Comparison of ENCODE assay signal across 13 cellular contexts in the genomic region with DNA sequence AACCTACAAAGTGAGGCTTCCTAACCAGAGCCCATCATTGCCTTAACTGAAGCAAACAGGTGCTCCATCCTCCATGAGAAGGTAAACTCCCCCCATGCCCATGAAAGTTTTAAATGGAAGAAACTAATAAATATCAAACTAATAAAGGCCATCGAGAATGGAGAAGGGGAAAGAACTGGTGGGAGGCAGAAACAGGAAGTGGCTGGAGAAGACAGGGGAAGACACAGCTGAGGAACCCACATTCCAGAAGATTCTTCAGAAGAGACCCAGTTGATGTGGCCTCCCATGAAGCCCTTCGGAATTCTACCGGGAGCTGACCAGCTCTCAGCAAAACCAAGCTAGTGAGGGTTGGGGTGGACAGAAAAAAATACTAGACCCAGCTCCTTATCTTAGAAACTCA. TPM values are rescaled to one million over a fixed set of nuclear protein-coding genes. Genes with fewer than 3 reads are reported as not detected.
DNase-seq lines count a peak whose midpoint lies in the region; ATAC-seq, FAIRE-seq and TF ChIP-seq lines count a peak whose summit lies in the region.
"Had no signal": no experiment of that assay in that cellular context is flagged by ENCODE, and none has a peak within 500 bp of the region (broad histone marks: within the 10 kb centered on the region; RNA-seq: fewer than 3 reads in every experiment).

No MANE protein-coding gene starts in this region.

- intact Hi-C loops in OCI-LY7 (cut with micrococcal nuclease; ENCODE audit: unreplicated experiment) (no loop called here), kidney (cut with DNase I) (no loop called here)

- no peaks in the 10 kb centered on the region for H3K27me3 ChIP-seq in thoracic aorta (replicated peaks; ENCODE audit: insufficient read depth)
- H3K27me3 ChIP-seq in BE2C: no peaks in the 10 kb centered on the region

- no peak for DNase-seq in activated CD8-positive, alpha-beta memory T cell treated with anti-CD3 and anti-CD28 coated beads, Interleukin-2, amount 10 ng/mL, durations not matched to agents 7 days and 5 days
- no peak for DNase-seq in activated CD8-positive, alpha-beta memory T cell treated with anti-CD3 and anti-CD28 coated beads, Interleukin-2, amount 50 U/mL, for 48 hours
- DNase-seq in OCI-LY7 (ENCODE audit: low spot score) (no peak), kidney (no peak), thoracic aorta (ENCODE audit: low spot score) (no peak), BE2C (no peak), NCI-H526 treated with DMSO at 0.1 percent for 48 hours (lab: John Stamatoyannopoulos, UW) (no peak), mesothelial cell of epicardium (ENCODE audit: low spot score in 2 of 2, unreplicated experiment in 2 of 2) (no peak)
- DNase-seq: head of caudate nucleus, left cardiac atrium, NCI-H1694 treated with DMSO at 0.1 percent for 48 hours, NCI-H748 treated with DMSO at 0.1 percent for 48 hours, SHP77 had no signal

- H3K4me3 ChIP-seq in OCI-LY7 (ENCODE audit: low read depth, low read length, poor library complexity, severe bottlenecking) (no peak overlapping the region), kidney (ENCODE audit: low read length in 2 of 2) (no peak overlapping the region), thoracic aorta (no peak overlapping the region), BE2C (ENCODE audit: low read depth, low read length) (no peak overlapping the region)

- peaks cover 69% of the 10 kb centered on the region for H3K4me1 Mint-ChIP-seq in activated CD8-positive, alpha-beta memory T cell treated with anti-CD3 and anti-CD28 coated beads, Interleukin-2, amount 10 ng/mL, durations not matched to agents 7 days and 5 days
- H3K4me1 Mint-ChIP-seq in mesothelial cell of epicardium: peaks cover 27% of the 10 kb centered on the region

- peaks cover 5% of the 10 kb centered on the region; the same call in 1 of the 2 replicates for H3K79me2 ChIP-seq in OCI-LY7 (ENCODE audit: insufficient read depth, low read depth, low read length)

- H3K27me3 Mint-ChIP-seq in activated CD8-positive, alpha-beta memory T cell treated with anti-CD3 and anti-CD28 coated beads, Interleukin-2, amount 10 ng/mL, durations not matched to agents 7 days and 5 days: no peaks in the 10 kb centered on the region
- no peaks in the 10 kb centered on the region for H3K27me3 Mint-ChIP-seq in mesothelial cell of epicardium (ENCODE audit: low read depth)

- peak overlapping the region; percentile 92 for H3K27ac Mint-ChIP-seq in activated CD8-positive, alpha-beta memory T cell treated with anti-CD3 and anti-CD28 coated beads, Interleukin-2, amount 10 ng/mL, durations not matched to agents 7 days and 5 days
- no peak overlapping the region for H3K27ac Mint-ChIP-seq in mesothelial cell of epicardium

- H2AFZ ChIP-seq in OCI-LY7 (ENCODE audit: low read length): no peak overlapping the region

- no TSS peak for BruUV-seq in OCI-LY7 (replicated peaks; lab: Mats Ljungman, UMichigan)

- H3K9me3 Mint-ChIP-seq in activated CD8-positive, alpha-beta memory T cell treated with anti-CD3 and anti-CD28 coated beads, Interleukin-2, amount 10 ng/mL, durations not matched to agents 7 days and 5 days (ENCODE audit: low read depth): no peaks in the 10 kb centered on the region
- peaks cover 4% of the 10 kb centered on the region for H3K9me3 Mint-ChIP-seq in mesothelial cell of epicardium

- H3K27ac ChIP-seq in OCI-LY7 (ENCODE audit: low read depth, low read length, poor library complexity, severe bottlenecking) (peak overlapping the region; percentile 71), kidney (ENCODE audit: low read depth in 2 of 2, low read length in 2 of 2) (peak overlapping the region; percentile 52 to 72), thoracic aorta (peak overlapping the region; percentile 74 to 87)

- peaks cover 40% of the 10 kb centered on the region for H3K36me3 Mint-ChIP-seq in activated CD8-positive, alpha-beta memory T cell treated with anti-CD3 and anti-CD28 coated beads, Interleukin-2, amount 10 ng/mL, durations not matched to agents 7 days and 5 days
- peaks cover 25% of the 10 kb centered on the region for H3K36me3 Mint-ChIP-seq in mesothelial cell of epicardium

- no peak for TF ChIP-seq CTCF in OCI-LY7 (conservative IDR thresholded peaks at IDR 0.05; ENCODE audit: low read length)
- no peak for TF ChIP-seq CTCF in kidney (IDR thresholded peaks at IDR 0.05; ENCODE audit: borderline replicate concordance, extremely low read depth, insufficient read depth)
- TF ChIP-seq CTCF in thoracic aorta (IDR thresholded peaks at IDR 0.05): no peak
- no peak for TF ChIP-seq CTCF in BE2C (IDR thresholded peaks at IDR 0.05; ENCODE audit: low read depth, low read length)
- TF ChIP-seq CTCF in mesothelial cell of epicardium (IDR thresholded peaks at IDR 0.05; ENCODE audit: unreplicated experiment): no peak

- no peak for FAIRE-seq in kidney (lab: Jason Lieb, UNC)

- POLR2A ChIA-PET in OCI-LY7 (lab: Charles Lee): interaction anchor here (0.8 to 2.1 kb wide), 8 partner anchors 9 to 96 kb away, joined by 3 to 8 read pairs (median 4); no protein-coding TSS in a partner anchor

- H3K9me3 ChIP-seq in OCI-LY7 (ENCODE audit: low read length) (no peaks in the 10 kb centered on the region), kidney (ENCODE audit: control insufficient read depth in 1 of 2, low read length in 2 of 2) (no peaks in the 10 kb centered on the region), thoracic aorta (no peaks in the 10 kb centered on the region), BE2C (no peaks in the 10 kb centered on the region)

- no peak for ATAC-seq in activated CD8-positive, alpha-beta memory T cell treated with anti-CD3 and anti-CD28 coated beads, Interleukin-2, amount 10 ng/mL, durations not matched to agents 7 days and 5 days
- ATAC-seq in thoracic aorta (ENCODE audit: insufficient number of reproducible peaks, low FRiP score, low read depth): no peak
- ATAC-seq: left cardiac atrium had no signal

- H4K20me1 ChIP-seq in OCI-LY7 (ENCODE audit: insufficient read depth, low read length): no peaks in the 10 kb centered on the region

- peak overlapping the region; percentile 30 for H3K4me3 Mint-ChIP-seq in activated CD8-positive, alpha-beta memory T cell treated with anti-CD3 and anti-CD28 coated beads, Interleukin-2, amount 10 ng/mL, durations not matched to agents 7 days and 5 days
- no peak overlapping the region for H3K4me3 Mint-ChIP-seq in mesothelial cell of epicardium

- CTCF ChIA-PET in activated CD8-positive, alpha-beta memory T cell treated with anti-CD3 and anti-CD28 coated beads, Interleukin-2, amount 10 ng/mL, durations not matched to agents 7 days and 5 days (lab: Charles Lee): interaction anchor here (0.8 to 3.7 kb wide), 9 partner anchors 11 to 45 kb away, joined by 3 to 24 read pairs (median 5); partner anchors contain the start of gene SH3BP5
- CTCF ChIA-PET in OCI-LY7 (lab: Charles Lee; ENCODE audit: unreplicated experiment): no interaction called here

- peaks cover 43% of the 10 kb centered on the region for H3K4me1 ChIP-seq in OCI-LY7 (ENCODE audit: insufficient read depth, low read length, poor library complexity, severe bottlenecking)
- H3K4me1 ChIP-seq in kidney (ENCODE audit: control insufficient read depth in 1 of 2, insufficient read depth in 1 of 2, low read depth in 1 of 2, low read length in 2 of 2): peaks cover 24 to 38% of the 10 kb centered on the region in 2 donors
- peaks cover 39 to 79% of the 10 kb centered on the region in 2 donors for H3K4me1 ChIP-seq in thoracic aorta (ENCODE audit: control insufficient read depth in 1 of 2, low read depth in 2 of 2)
- no peaks in the 10 kb centered on the region for H3K4me1 ChIP-seq in BE2C

- H3K36me3 ChIP-seq in OCI-LY7 (ENCODE audit: insufficient read depth, low read length) (peaks cover 32% of the 10 kb centered on the region), kidney (ENCODE audit: control insufficient read depth in 1 of 2, insufficient read depth in 2 of 2, low read length in 2 of 2) (no peaks in the 10 kb centered on the region), thoracic aorta (no peaks in the 10 kb centered on the region), BE2C (no peaks in the 10 kb centered on the region)

- no peak overlapping the region for H3K9ac ChIP-seq in kidney (ENCODE audit: low read length in 2 of 2)

- H3K4me2 ChIP-seq in OCI-LY7 (ENCODE audit: low read length): no peak overlapping the region

- H3K9me2 ChIP-seq in OCI-LY7 (ENCODE audit: insufficient read depth, low read length): no peaks in the 10 kb centered on the region

RNA-seq across cellular contexts. Expression of gene SH3BP5, which starts 41.7 kb away (rescaled TPM):
- total RNA-seq in activated CD8-positive, alpha-beta memory T cell treated with anti-CD3 and anti-CD28 coated beads, Interleukin-2, amount 10 ng/mL, durations not matched to agents 7 days and 5 days: 10 to 100 TPM; 19.4 to 30.3 TPM
- total RNA-seq in OCI-LY7 (2014; rRNA removed; shearing (Covaris generic)): 15.1 and 15.7 TPM in 2 replicates
- total RNA-seq in OCI-LY7 (2022) (24.8 and 31.3 TPM in 2 replicates), kidney (109 TPM), thoracic aorta (10 to 100 TPM; 47.2 to 82.4 TPM), mesothelial cell of epicardium (78.7 to 88.6 TPM (median 80.5 TPM) in 3 replicates)
- polyA plus RNA-seq in kidney (ENCODE audit: insufficient read depth, low read depth, low replicate concordance): 39.1 TPM
- polyA plus RNA-seq in BE2C (2012; ENCODE audit: insufficient read depth, insufficient read length, low read depth): 7.5 TPM
